Comparison of ENCODE assay signal across 1 cellular context in genomic region chr2:108834620-108835019, GRCh38.
TF ChIP-seq lines count a peak whose summit lies in the region.

No MANE protein-coding gene starts in this region.

TF ChIP-seq in GM12878, 131 proteins besides CTCF, POLR2A, EP300 and RAD21:
- TF ChIP-seq RUNX3 (IDR thresholded peaks at IDR 0.05; ENCODE audit: low read length) (no peak), RBBP5 (conservative IDR thresholded peaks at IDR 0.05) (no peak), JUND (IDR thresholded peaks at IDR 0.05; ENCODE audit: low read depth, low read length) (no peak), E4F1 (IDR thresholded peaks at IDR 0.05; ENCODE audit: borderline replicate concordance, partially characterized antibody) (no peak), STAT1 (conservative IDR thresholded peaks at IDR 0.05) (no peak), SP1 (IDR thresholded peaks at IDR 0.05; ENCODE audit: low read depth, low read length) (no peak)
